8 cellular contexts compared by ENCODE assay signal in the genomic region with DNA sequence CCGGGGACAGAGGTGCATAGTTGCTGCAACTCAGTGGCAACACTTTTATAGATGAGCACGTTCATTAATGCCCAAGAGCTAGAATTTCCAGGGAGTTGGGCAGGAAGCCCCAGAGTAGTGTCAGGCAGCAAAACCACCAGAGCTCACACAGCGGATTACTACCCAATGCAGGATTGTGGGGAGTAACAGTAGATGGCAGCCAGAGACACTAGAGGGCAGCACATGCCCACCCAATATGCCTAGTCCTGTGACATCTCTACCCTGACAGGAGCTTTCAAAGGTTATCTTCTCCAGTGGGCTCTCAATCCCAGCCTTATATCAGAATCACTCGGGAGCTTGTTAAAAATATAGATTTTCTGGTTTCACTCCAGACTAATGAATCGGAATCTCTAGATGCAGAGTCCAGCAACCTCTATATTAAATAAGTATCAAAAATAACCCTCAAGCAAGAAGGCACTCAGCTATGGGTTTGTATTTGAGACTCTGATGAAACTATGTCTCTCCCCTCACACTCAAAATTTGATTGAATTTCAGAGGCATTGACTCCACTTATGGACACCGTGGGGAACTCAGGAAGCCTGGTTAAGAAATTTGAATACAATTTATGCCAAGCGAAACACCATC.
DNase-seq lines count a peak whose midpoint lies in the region; ATAC-seq and TF ChIP-seq lines count a peak whose summit lies in the region.

No MANE protein-coding gene starts in this region.

- peak; percentile 79 for ATAC-seq in GM18498 (IDR thresholded peaks at IDR 0.05; ENCODE audit: unreplicated experiment)
- ATAC-seq in HG03159 (IDR thresholded peaks at IDR 0.05; ENCODE audit: unreplicated experiment), result peak; percentile 83

- TF ChIP-seq CTCF in 22Rv1 (IDR thresholded peaks at IDR 0.05), result peak; percentile 87

- no peak overlapping the region for H3K27ac ChIP-seq in 22Rv1

- DNase-seq in NCI-H446 (lab: John Stamatoyannopoulos, UW) (peak; percentile 67 to 75), cerebellar cortex (ENCODE audit: low spot score) (peak; percentile 91), kidney tubule cell (ENCODE audit: low spot score) (peak; percentile 77)
- DNase-seq in activated CD4-positive, CD25-positive, alpha-beta regulatory T cell treated with anti-CD3 and anti-CD28 coated beads, Interleukin-2, amount 50 U/mL, for 72 hours, result peak; percentile 76
- DNase-seq in stimulated activated CD4-positive, alpha-beta T cell treated with anti-CD3 and anti-CD28 coated beads, Interleukin-2, amount 100 ng/mL, for 48 hours, result peak; percentile 75
